Comparison of ENCODE assay signal across 7 cellular contexts in the genomic region with DNA sequence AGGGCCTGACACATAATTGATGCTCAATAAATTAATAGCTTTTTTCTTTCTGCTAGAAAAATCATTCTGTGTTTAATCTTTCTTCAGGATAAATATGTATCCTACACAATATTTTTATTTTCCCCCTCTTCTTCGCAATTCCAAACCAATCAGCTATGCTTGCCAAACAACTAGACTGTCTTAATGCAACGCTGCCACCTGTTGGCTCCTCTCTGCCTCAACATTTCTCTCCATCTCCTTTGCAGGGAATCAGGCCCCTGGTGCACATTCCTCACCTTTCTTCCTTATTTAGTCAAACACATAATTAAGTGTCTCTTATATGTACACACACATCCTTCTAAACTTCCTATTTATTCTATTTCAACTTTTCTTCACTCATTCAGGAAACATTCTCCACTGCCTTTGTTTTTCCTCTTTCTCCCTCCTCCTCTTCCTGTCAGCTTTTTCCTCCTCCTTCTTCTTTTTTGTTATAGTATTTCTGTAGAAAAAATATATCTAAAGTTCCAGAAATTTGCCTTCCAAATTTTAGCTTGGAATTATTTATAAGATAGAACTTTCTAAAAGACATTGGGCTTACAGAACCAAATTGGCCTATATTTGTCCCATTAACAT.
DNase-seq lines count a peak whose midpoint lies in the region; ATAC-seq and TF ChIP-seq lines count a peak whose summit lies in the region.

No MANE protein-coding gene starts in this region.

- peak; percentile 20 for TF ChIP-seq CTCF in GM12864 (IDR thresholded peaks at IDR 0.05; ENCODE audit: low read depth, low read length, missing control alignments)
- peak; percentile 58 for TF ChIP-seq CTCF in LNCAP (IDR thresholded peaks at IDR 0.05)
- TF ChIP-seq CTCF in SU-DHL-6 (IDR thresholded peaks at IDR 0.05; ENCODE audit: insufficient read depth, low read length, poor library complexity, severe bottlenecking), result peak; percentile 38
- TF ChIP-seq CTCF in kidney epithelial cell (IDR thresholded peaks at IDR 0.05; ENCODE audit: insufficient read depth, low read length, poor library complexity, severe bottlenecking), result peak; percentile 31

- H3K27me3 ChIP-seq in SU-DHL-6 (ENCODE audit: low read length), result no peaks in the 10 kb centered on the region
- no peaks in the 10 kb centered on the region for H3K27me3 ChIP-seq in kidney epithelial cell (ENCODE audit: control insufficient read depth, insufficient read depth, low read length)

- no peaks in the 10 kb centered on the region for H3K9me3 ChIP-seq in SU-DHL-6 (ENCODE audit: insufficient read depth, low read length)

- H3K4me2 ChIP-seq in SU-DHL-6 (ENCODE audit: low read depth, low read length, poor library complexity, severe bottlenecking), result no peak overlapping the region

- H3K9me2 ChIP-seq in SU-DHL-6 (replicated peaks; ENCODE audit: insufficient read depth, low read length), result no peaks in the 10 kb centered on the region

- no peak overlapping the region for H3K4me3 ChIP-seq in GM12864 (ENCODE audit: low read depth, low read length)
- H3K4me3 ChIP-seq in SU-DHL-6 (ENCODE audit: insufficient read depth, low read length, poor library complexity, severe bottlenecking), result no peak overlapping the region
- H3K4me3 ChIP-seq in kidney epithelial cell (ENCODE audit: low read depth, low read length), result no peak overlapping the region

- H3K9ac ChIP-seq in SU-DHL-6 (ENCODE audit: low read length), result no peak overlapping the region

- H3F3A ChIP-seq in SU-DHL-6 (ENCODE audit: insufficient read depth), result no peaks in the 10 kb centered on the region

- H3K79me2 ChIP-seq in SU-DHL-6 (ENCODE audit: insufficient read depth, low read length), result no peaks in the 10 kb centered on the region

- no peak for ATAC-seq in HG02588 (IDR thresholded peaks at IDR 0.05; ENCODE audit: unreplicated experiment)
- ATAC-seq in HG02885 (IDR thresholded peaks at IDR 0.05; ENCODE audit: poor library complexity, unreplicated experiment), result no peak
- no peak for ATAC-seq in HG03378 (IDR thresholded peaks at IDR 0.05; ENCODE audit: unreplicated experiment)

- H3K36me3 ChIP-seq in SU-DHL-6 (ENCODE audit: low read length) (no peaks in the 10 kb centered on the region), kidney epithelial cell (ENCODE audit: control insufficient read depth, insufficient read depth, low read length) (no peaks in the 10 kb centered on the region)

- H2AFZ ChIP-seq in SU-DHL-6 (ENCODE audit: low read depth, low read length, severe bottlenecking), result no peak overlapping the region

- no peaks in the 10 kb centered on the region for H4K20me1 ChIP-seq in SU-DHL-6 (ENCODE audit: low read depth, low read length)

- DNase-seq in GM12864 (ENCODE audit: low read depth), result no peak
- DNase-seq in kidney epithelial cell (ENCODE audit: low read depth), result no peak

- H3K27ac ChIP-seq in SU-DHL-6 (ENCODE audit: low read depth, low read length), result no peak overlapping the region
